In the genomic region with DNA sequence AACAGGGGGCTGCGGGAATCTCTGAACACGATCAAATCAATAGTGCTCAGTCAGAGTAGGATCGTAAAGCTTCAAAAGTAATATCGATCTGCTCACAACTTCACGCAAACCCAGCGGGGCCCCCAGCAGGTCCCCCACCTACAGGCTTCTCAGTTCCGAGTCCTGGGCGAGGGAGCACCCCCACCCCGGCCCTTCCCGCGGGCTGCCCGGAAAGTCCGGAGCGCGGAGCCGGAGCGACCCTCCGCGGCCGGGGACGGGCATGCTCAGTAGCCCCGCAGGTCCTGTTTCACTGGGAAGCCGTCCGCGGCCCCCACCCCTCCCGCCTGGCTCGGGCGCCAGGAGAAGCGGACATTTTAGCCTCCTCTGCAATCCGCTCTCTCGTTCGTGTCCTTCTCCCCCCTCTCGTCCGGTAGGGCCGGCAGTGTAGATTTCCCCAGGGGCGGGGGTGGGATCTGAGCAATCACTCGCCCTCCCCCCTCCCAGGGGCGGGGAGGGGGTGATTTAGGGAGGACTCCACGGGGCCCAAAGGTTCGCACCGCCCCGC, we compare ENCODE assay signal across 1 cellular context.
TF ChIP-seq lines count a peak whose summit lies in the region.

No MANE protein-coding gene starts in this region.

TF ChIP-seq in HepG2, 621 proteins besides CTCF, POLR2A, EP300 and RAD21 (continued from another document):
- TF ChIP-seq, protein P1, sequence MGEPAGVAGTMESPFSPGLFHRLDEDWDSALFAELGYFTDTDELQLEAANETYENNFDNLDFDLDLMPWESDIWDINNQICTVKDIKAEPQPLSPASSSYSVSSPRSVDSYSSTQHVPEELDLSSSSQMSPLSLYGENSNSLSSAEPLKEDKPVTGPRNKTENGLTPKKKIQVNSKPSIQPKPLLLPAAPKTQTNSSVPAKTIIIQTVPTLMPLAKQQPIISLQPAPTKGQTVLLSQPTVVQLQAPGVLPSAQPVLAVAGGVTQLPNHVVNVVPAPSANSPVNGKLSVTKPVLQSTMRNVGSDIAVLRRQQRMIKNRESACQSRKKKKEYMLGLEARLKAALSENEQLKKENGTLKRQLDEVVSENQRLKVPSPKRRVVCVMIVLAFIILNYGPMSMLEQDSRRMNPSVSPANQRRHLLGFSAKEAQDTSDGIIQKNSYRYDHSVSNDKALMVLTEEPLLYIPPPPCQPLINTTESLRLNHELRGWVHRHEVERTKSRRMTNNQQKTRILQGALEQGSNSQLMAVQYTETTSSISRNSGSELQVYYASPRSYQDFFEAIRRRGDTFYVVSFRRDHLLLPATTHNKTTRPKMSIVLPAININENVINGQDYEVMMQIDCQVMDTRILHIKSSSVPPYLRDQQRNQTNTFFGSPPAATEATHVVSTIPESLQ (CRISPR knock-in tag; conservative IDR thresholded peaks at IDR 0.05): no peak; the same call in 1 of the 2 replicates
- TF ChIP-seq ONECUT2 (CRISPR knock-in tag; IDR thresholded peaks at IDR 0.05) (peak; percentile 86), TCF7L2 (IDR thresholded peaks at IDR 0.05; ENCODE audit: low read depth, low read length) (no peak), IKZF1 (IDR thresholded peaks at IDR 0.05) (no peak)
- TF ChIP-seq, protein P2, sequence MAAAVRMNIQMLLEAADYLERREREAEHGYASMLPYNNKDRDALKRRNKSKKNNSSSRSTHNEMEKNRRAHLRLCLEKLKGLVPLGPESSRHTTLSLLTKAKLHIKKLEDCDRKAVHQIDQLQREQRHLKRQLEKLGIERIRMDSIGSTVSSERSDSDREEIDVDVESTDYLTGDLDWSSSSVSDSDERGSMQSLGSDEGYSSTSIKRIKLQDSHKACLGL (CRISPR knock-in tag; IDR thresholded peaks at IDR 0.05): 0 out of 2 replicates have a peak, but pooled peaks have one; percentile 51
- TF ChIP-seq, protein P3, sequence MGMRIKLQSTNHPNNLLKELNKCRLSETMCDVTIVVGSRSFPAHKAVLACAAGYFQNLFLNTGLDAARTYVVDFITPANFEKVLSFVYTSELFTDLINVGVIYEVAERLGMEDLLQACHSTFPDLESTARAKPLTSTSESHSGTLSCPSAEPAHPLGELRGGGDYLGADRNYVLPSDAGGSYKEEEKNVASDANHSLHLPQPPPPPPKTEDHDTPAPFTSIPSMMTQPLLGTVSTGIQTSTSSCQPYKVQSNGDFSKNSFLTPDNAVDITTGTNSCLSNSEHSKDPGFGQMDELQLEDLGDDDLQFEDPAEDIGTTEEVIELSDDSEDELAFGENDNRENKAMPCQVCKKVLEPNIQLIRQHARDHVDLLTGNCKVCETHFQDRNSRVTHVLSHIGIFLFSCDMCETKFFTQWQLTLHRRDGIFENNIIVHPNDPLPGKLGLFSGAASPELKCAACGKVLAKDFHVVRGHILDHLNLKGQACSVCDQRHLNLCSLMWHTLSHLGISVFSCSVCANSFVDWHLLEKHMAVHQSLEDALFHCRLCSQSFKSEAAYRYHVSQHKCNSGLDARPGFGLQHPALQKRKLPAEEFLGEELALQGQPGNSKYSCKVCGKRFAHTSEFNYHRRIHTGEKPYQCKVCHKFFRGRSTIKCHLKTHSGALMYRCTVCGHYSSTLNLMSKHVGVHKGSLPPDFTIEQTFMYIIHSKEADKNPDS (CRISPR knock-in tag; IDR thresholded peaks at IDR 0.05): peak; percentile 89; the same call in 1 of the 2 replicates
- TF ChIP-seq, protein P4, sequence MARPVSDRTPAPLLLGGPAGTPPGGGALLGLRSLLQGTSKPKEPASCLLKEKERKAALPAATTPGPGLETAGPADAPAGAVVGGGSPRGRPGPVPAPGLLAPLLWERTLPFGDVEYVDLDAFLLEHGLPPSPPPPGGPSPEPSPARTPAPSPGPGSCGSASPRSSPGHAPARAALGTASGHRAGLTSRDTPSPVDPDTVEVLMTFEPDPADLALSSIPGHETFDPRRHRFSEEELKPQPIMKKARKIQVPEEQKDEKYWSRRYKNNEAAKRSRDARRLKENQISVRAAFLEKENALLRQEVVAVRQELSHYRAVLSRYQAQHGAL (CRISPR knock-in tag; IDR thresholded peaks at IDR 0.05; ENCODE audit: not compliant biosample characterization): peak; percentile 72
